Comparison of ENCODE assay signal across 9 cellular contexts in genomic region chr17:43369986-43370385, GRCh38. TPM values are rescaled to one million over a fixed set of nuclear protein-coding genes. Genes with fewer than 3 reads are reported as not detected.
DNase-seq lines count a peak whose midpoint lies in the region; ATAC-seq and TF ChIP-seq lines count a peak whose summit lies in the region.
"Had no signal": no experiment of that assay in that cellular context is flagged by ENCODE, and none has a peak within 500 bp of the region (broad histone marks: within the 10 kb centered on the region; RNA-seq: fewer than 3 reads in every experiment).

No MANE protein-coding gene starts in this region.

- H3K27me3 ChIP-seq in mucosa of stomach (ENCODE audit: control insufficient read depth, insufficient read depth, low read length) (no peaks in the 10 kb centered on the region), upper lobe of left lung (no peaks in the 10 kb centered on the region)

- 88% methylated on average over 5 of the region's 5 CpGs for WGBS in upper lobe of left lung, 2 donors

- DNase-seq in activated naive CD4-positive, alpha-beta T cell treated with anti-CD3 and anti-CD28 coated beads, Interleukin-2, amount 10 ng/mL, durations not matched to agents 7 days and 5 days, result no peak
- DNase-seq in activated naive CD4-positive, alpha-beta T cell treated with anti-CD3 and anti-CD28 coated beads, Interleukin-2, amount 50 U/mL, for 16 hours, result no peak
- no peak for DNase-seq in MCF 10A (ENCODE audit: unreplicated experiment)
- no peak for DNase-seq in upper lobe of left lung
- DNase-seq in GM10266 (ENCODE audit: extremely low spot score), result no peak
- DNase-seq in NCI-H1092 (lab: John Stamatoyannopoulos, UW), result no peak

- POLR2A ChIA-PET in MCF 10A (lab: Yijun Ruan, JAX), result interaction anchor here (0.6 to 6.5 kb wide), 7 partner anchors 9 to 1719 kb away, joined by 3 to 350 read pairs (median 86); partner anchors contain the start of genes ARL4D and DHX8

- H3K36me3 Mint-ChIP-seq in activated naive CD4-positive, alpha-beta T cell treated with anti-CD3 and anti-CD28 coated beads, Interleukin-2, amount 10 ng/mL, durations not matched to agents 7 days and 5 days, result no peaks in the 10 kb centered on the region
- H3K36me3 Mint-ChIP-seq in MCF 10A (ENCODE audit: insufficient read depth, unreplicated experiment), result peaks cover 10% of the 10 kb centered on the region

- TF ChIP-seq CTCF in MCF 10A (IDR thresholded peaks at IDR 0.05; ENCODE audit: unreplicated experiment), result no peak
- TF ChIP-seq CTCF in upper lobe of left lung (IDR thresholded peaks at IDR 0.05), result no peak
- TF ChIP-seq CTCF in GM10266 (IDR thresholded peaks at IDR 0.05; ENCODE audit: control insufficient read depth, insufficient read depth, low read depth, missing control alignments), result no peak

- peak overlapping the region; percentile 94 for H3K4me3 Mint-ChIP-seq in activated naive CD4-positive, alpha-beta T cell treated with anti-CD3 and anti-CD28 coated beads, Interleukin-2, amount 10 ng/mL, durations not matched to agents 7 days and 5 days
- peak overlapping the region; percentile 73 for H3K4me3 Mint-ChIP-seq in MCF 10A (ENCODE audit: unreplicated experiment)

- ATAC-seq in upper lobe of left lung (ENCODE audit: low FRiP score in 2 of 2) (no peak), GM21717 (IDR thresholded peaks at IDR 0.05; ENCODE audit: unreplicated experiment) (no peak)
- ATAC-seq: esophagus mucosa had no signal

- H3K27ac ChIP-seq in upper lobe of left lung, result peak overlapping the region; percentile 99 to 100 (median 100)

- peaks cover 51% of the 10 kb centered on the region for H3K4me1 Mint-ChIP-seq in activated naive CD4-positive, alpha-beta T cell treated with anti-CD3 and anti-CD28 coated beads, Interleukin-2, amount 10 ng/mL, durations not matched to agents 7 days and 5 days
- H3K4me1 Mint-ChIP-seq in MCF 10A (ENCODE audit: insufficient read depth, unreplicated experiment), result peaks cover 16% of the 10 kb centered on the region

- H3K9me3 ChIP-seq in mucosa of stomach (ENCODE audit: control insufficient read depth, low read length) (no peaks in the 10 kb centered on the region), upper lobe of left lung (no peaks in the 10 kb centered on the region)

- no peaks in the 10 kb centered on the region for H3K27me3 Mint-ChIP-seq in activated naive CD4-positive, alpha-beta T cell treated with anti-CD3 and anti-CD28 coated beads, Interleukin-2, amount 10 ng/mL, durations not matched to agents 7 days and 5 days
- no peaks in the 10 kb centered on the region for H3K27me3 Mint-ChIP-seq in MCF 10A (ENCODE audit: insufficient read depth, unreplicated experiment)

- intact Hi-C loops in MCF 10A (cut with micrococcal nuclease), result no loop called here

- no peaks in the 10 kb centered on the region for H3K9me3 Mint-ChIP-seq in activated naive CD4-positive, alpha-beta T cell treated with anti-CD3 and anti-CD28 coated beads, Interleukin-2, amount 10 ng/mL, durations not matched to agents 7 days and 5 days
- no peaks in the 10 kb centered on the region for H3K9me3 Mint-ChIP-seq in MCF 10A (ENCODE audit: unreplicated experiment)

- no TSS peak for BruUV-seq in MCF 10A (replicated peaks; lab: Mats Ljungman, UMichigan)

- no peak for TF ChIP-seq EP300 in upper lobe of left lung (IDR thresholded peaks at IDR 0.05)

- no peak overlapping the region for H3K4me3 ChIP-seq in mucosa of stomach (ENCODE audit: low read length)
- H3K4me3 ChIP-seq in upper lobe of left lung, result peak overlapping the region in 2 of 4 donors; percentile 50 to 56

- no peak for TF ChIP-seq POLR2A in upper lobe of left lung (IDR thresholded peaks at IDR 0.05)

- H3K36me3 ChIP-seq in mucosa of stomach (ENCODE audit: control insufficient read depth, insufficient read depth, low read length) (no peaks in the 10 kb centered on the region), upper lobe of left lung (no peaks in the 10 kb centered on the region)

- peak overlapping the region; percentile 99 for H3K27ac Mint-ChIP-seq in activated naive CD4-positive, alpha-beta T cell treated with anti-CD3 and anti-CD28 coated beads, Interleukin-2, amount 10 ng/mL, durations not matched to agents 7 days and 5 days
- H3K27ac Mint-ChIP-seq in MCF 10A (ENCODE audit: low read depth, unreplicated experiment), result peak overlapping the region; percentile 100

- H3K4me1 ChIP-seq in mucosa of stomach (ENCODE audit: control insufficient read depth, insufficient read depth, low read length) (peaks cover 18% of the 10 kb centered on the region), upper lobe of left lung (peaks cover 17 to 33% (median 27%) of the 10 kb centered on the region in 4 donors)

- CTCF ChIA-PET in activated naive CD4-positive, alpha-beta T cell treated with anti-CD3 and anti-CD28 coated beads, Interleukin-2, amount 10 ng/mL, durations not matched to agents 7 days and 5 days (lab: Charles Lee), result interaction anchor here (0.9 kb wide), 1 partner anchor 28 kb away, joined by 4 read pairs; the partner anchor contains the start of gene ARL4D
- CTCF ChIA-PET in MCF 10A (lab: Yijun Ruan, JAX), result interaction anchor here (0.5 to 4.8 kb wide), 6 partner anchors 10 to 113 kb away, joined by 3 to 30 read pairs (median 5); no protein-coding TSS in a partner anchor

- peak overlapping the region; percentile 98 for H3K9ac ChIP-seq in mucosa of stomach (ENCODE audit: low read length)

RNA-seq across cellular contexts. Expression of gene ARL4D, which starts 28.8 kb away (rescaled TPM):
- 33.5 and 38.8 TPM in 2 replicates for total RNA-seq in MCF 10A (2022)
- 10 to 100 TPM in 2 of 6 donors, 1 to 10 TPM in 4; 6.5 to 24.2 (median 9.4) TPM for total RNA-seq in upper lobe of left lung
